In the genomic region with DNA sequence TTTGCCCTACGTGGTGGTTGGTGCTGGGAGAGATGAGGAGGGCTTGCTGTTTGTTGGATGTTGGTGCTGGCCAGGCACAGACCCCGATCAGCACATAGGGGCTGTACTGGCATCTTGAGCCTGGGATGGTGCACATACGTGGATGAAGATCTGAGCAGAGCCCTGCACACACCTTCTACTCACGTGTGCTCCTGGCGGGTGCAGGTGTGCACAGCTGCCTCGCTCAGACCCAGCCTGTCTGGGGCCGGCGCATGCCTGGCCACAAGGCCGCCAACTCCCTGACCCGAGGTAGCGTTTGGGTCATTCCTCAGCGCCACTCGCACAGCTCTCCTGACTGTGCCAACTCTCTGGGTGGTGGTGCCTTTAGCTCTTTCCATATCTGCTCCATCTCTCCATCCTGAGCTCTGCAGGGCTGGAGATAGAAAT, we compare ENCODE assay signal across 28 cellular contexts. TPM values are rescaled to one million over a fixed set of nuclear protein-coding genes. Genes with fewer than 3 reads are reported as not detected.
"Had no signal": no experiment of that assay in that cellular context is flagged by ENCODE, and none has a peak within 500 bp of the region (broad histone marks: within the 10 kb centered on the region; RNA-seq: fewer than 3 reads in every experiment).

No MANE protein-coding gene starts in this region.

- H3K27ac Mint-ChIP-seq: activated CD4-positive, alpha-beta memory T cell treated with anti-CD3 and anti-CD28 coated beads, Interleukin-2, amount 10 ng/mL, durations not matched to agents 7 days and 5 days; activated CD4-positive, alpha-beta T cell treated with anti-CD3 and anti-CD28 coated beads, Interleukin-2, amount 10 ng/mL, durations not matched to agents 24 days and 14 days; activated naive CD8-positive, alpha-beta T cell treated with anti-CD3 and anti-CD28 coated beads, Interleukin-2, amount 50 U/mL, for 24 hours; activated T-cell treated with anti-CD3 and anti-CD28 coated beads, Interleukin-2, amount 50 U/mL, for 72 hours; dendritic cell treated with granulocyte-macrophage colony-stimulating factor and Interleukin-4, amounts not matched to agents 40 ng/mL and 50 ng/mL, for 4 days; stimulated activated effector memory CD8-positive, alpha-beta T cell treated with anti-CD3 and anti-CD28 coated beads, Interleukin-12 subunit alpha, Interleukin-12 subunit beta, amount 100 ng/mL, for 72 hours; stimulated activated naive CD8-positive, alpha-beta T cell treated with anti-CD3 and anti-CD28 coated beads, Interleukin-15, amount 100 ng/mL, for 72 hours; T-helper 17 cell had no signal

- DNase-seq: activated CD4-positive, alpha-beta memory T cell treated with anti-CD3 and anti-CD28 coated beads, Interleukin-2, amount 10 ng/mL, durations not matched to agents 7 days and 5 days; activated CD4-positive, alpha-beta T cell treated with anti-CD3 and anti-CD28 coated beads, Interleukin-2, amount 10 ng/mL, durations not matched to agents 24 days and 14 days; activated effector memory CD4-positive, alpha-beta T cell treated with anti-CD3 and anti-CD28 coated beads, Interleukin-2, amount 50 U/mL, for 16 hours; activated naive CD4-positive, alpha-beta T cell treated with anti-CD3 and anti-CD28 coated beads, Interleukin-2, amount 50 U/mL, for 16 hours; activated naive CD8-positive, alpha-beta T cell treated with anti-CD3 and anti-CD28 coated beads, Interleukin-2, amount 50 U/mL, for 24 hours; activated T-cell treated with anti-CD3 and anti-CD28 coated beads, Interleukin-2, amount 50 U/mL, for 72 hours; effector CD8-positive, alpha-beta T cell; glutamatergic neuron; hippocampal formation; psoas muscle; right cardiac atrium; stimulated activated CD4-positive, alpha-beta T cell treated with anti-CD3 and anti-CD28 coated beads, Interleukin-1b, Interleukin-23, amount 100 ng/mL, for 48 hours; stimulated activated naive CD8-positive, alpha-beta T cell treated with anti-CD3 and anti-CD28 coated beads, Interleukin-15, amount 100 ng/mL, for 72 hours; T-helper 17 cell; transverse colon had no signal

- H3K4me1 ChIP-seq: pancreas, vagina had no signal

- H3K27me3 Mint-ChIP-seq: activated naive CD8-positive, alpha-beta T cell treated with anti-CD3 and anti-CD28 coated beads, Interleukin-2, amount 50 U/mL, for 24 hours had no signal

- H3K9me3 Mint-ChIP-seq: activated CD4-positive, alpha-beta memory T cell treated with anti-CD3 and anti-CD28 coated beads, Interleukin-2, amount 10 ng/mL, durations not matched to agents 7 days and 5 days; activated CD4-positive, alpha-beta T cell treated with anti-CD3 and anti-CD28 coated beads, Interleukin-2, amount 10 ng/mL, durations not matched to agents 24 days and 14 days; activated naive CD8-positive, alpha-beta T cell treated with anti-CD3 and anti-CD28 coated beads, Interleukin-2, amount 50 U/mL, for 24 hours; activated T-cell treated with anti-CD3 and anti-CD28 coated beads, Interleukin-2, amount 50 U/mL, for 72 hours; dendritic cell treated with granulocyte-macrophage colony-stimulating factor and Interleukin-4, amounts not matched to agents 40 ng/mL and 50 ng/mL, for 4 days; nephron; stimulated activated effector memory CD8-positive, alpha-beta T cell treated with anti-CD3 and anti-CD28 coated beads, Interleukin-12 subunit alpha, Interleukin-12 subunit beta, amount 100 ng/mL, for 72 hours; stimulated activated naive CD8-positive, alpha-beta T cell treated with anti-CD3 and anti-CD28 coated beads, Interleukin-15, amount 100 ng/mL, for 72 hours had no signal

- H3K36me3 Mint-ChIP-seq: stimulated activated effector memory CD8-positive, alpha-beta T cell treated with anti-CD3 and anti-CD28 coated beads, Interleukin-12 subunit alpha, Interleukin-12 subunit beta, amount 100 ng/mL, for 72 hours had no signal

- H3K9me3 ChIP-seq: esophagus muscularis mucosa, pancreas, psoas muscle, suprapubic skin, transverse colon, vagina had no signal

- H3K27me3 ChIP-seq: esophagus muscularis mucosa, pancreas, transverse colon, vagina had no signal

- ATAC-seq: activated CD4-positive, CD25-positive, alpha-beta regulatory T cell treated with anti-CD3 and anti-CD28 coated beads, Interleukin-2, amount 50 U/mL, for 24 hours; activated naive CD8-positive, alpha-beta T cell treated with anti-CD3 and anti-CD28 coated beads, Interleukin-2, amount 50 U/mL, for 24 hours; activated T-cell treated with anti-CD3 and anti-CD28 coated beads, Interleukin-2, amount 50 U/mL, for 72 hours; pancreas; psoas muscle; right cardiac atrium; stimulated activated effector memory CD8-positive, alpha-beta T cell treated with anti-CD3 and anti-CD28 coated beads, Interleukin-12 subunit alpha, Interleukin-12 subunit beta, amount 100 ng/mL, for 72 hours; stimulated activated naive CD8-positive, alpha-beta T cell treated with anti-CD3 and anti-CD28 coated beads, Interleukin-15, amount 100 ng/mL, for 72 hours; T-helper 17 cell had no signal

- H3K27ac ChIP-seq: esophagus muscularis mucosa, pancreas, psoas muscle, skin epidermis, suprapubic skin, transverse colon, vagina had no signal

- H3K36me3 ChIP-seq: esophagus muscularis mucosa, pancreas, suprapubic skin, transverse colon, vagina had no signal

- H3K4me3 Mint-ChIP-seq: activated CD4-positive, alpha-beta memory T cell treated with anti-CD3 and anti-CD28 coated beads, Interleukin-2, amount 10 ng/mL, durations not matched to agents 7 days and 5 days; activated CD4-positive, alpha-beta T cell treated with anti-CD3 and anti-CD28 coated beads, Interleukin-2, amount 10 ng/mL, durations not matched to agents 24 days and 14 days; activated naive CD8-positive, alpha-beta T cell treated with anti-CD3 and anti-CD28 coated beads, Interleukin-2, amount 50 U/mL, for 24 hours; activated T-cell treated with anti-CD3 and anti-CD28 coated beads, Interleukin-2, amount 50 U/mL, for 72 hours; dendritic cell treated with granulocyte-macrophage colony-stimulating factor and Interleukin-4, amounts not matched to agents 40 ng/mL and 50 ng/mL, for 4 days; nephron; stimulated activated effector memory CD8-positive, alpha-beta T cell treated with anti-CD3 and anti-CD28 coated beads, Interleukin-12 subunit alpha, Interleukin-12 subunit beta, amount 100 ng/mL, for 72 hours; stimulated activated naive CD8-positive, alpha-beta T cell treated with anti-CD3 and anti-CD28 coated beads, Interleukin-15, amount 100 ng/mL, for 72 hours; T-helper 17 cell had no signal

- H3K4me3 ChIP-seq: esophagus muscularis mucosa, pancreas, psoas muscle, skin epidermis, suprapubic skin, transverse colon, vagina had no signal

RNA-seq across cellular contexts. Expression of a gene that starts 55.7 kb away (rescaled TPM):
- total RNA-seq: activated CD4-positive, alpha-beta T cell treated with anti-CD3 and anti-CD28 coated beads, Interleukin-2, amount 10 ng/mL, durations not matched to agents 24 days and 14 days; activated T-cell treated with anti-CD3 and anti-CD28 coated beads, Interleukin-2, amount 50 U/mL, for 72 hours; endothelial cell of umbilical vein; esophagus muscularis mucosa; liver; mononuclear cell; myocyte; pancreas; psoas muscle; right cardiac atrium; suprapubic skin; T-helper 17 cell; transverse colon; vagina had no signal
- polyA plus RNA-seq: endothelial cell of umbilical vein, liver, pancreas, right cardiac atrium had no signal
